Comparison of ENCODE assay signal across 8 cellular contexts in the genomic region with DNA sequence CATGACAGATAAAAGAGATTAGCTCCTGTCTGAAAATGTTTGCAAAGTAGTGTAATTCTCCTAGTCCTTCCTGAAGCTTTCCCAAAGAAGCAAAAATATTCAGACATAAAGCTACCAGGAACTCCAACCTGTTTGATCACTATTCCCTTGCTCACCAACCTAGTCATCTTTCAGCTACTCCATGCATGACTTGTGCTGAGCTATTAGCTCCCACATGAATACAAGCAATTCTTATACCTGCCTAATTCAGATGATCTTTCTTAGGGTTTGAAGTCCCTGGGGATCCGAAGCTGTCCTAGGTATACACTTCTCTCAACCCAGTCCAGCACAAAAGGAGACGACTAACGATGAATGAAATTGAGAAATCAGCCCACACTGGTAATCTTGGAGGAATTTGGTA. TPM values are rescaled to one million over a fixed set of nuclear protein-coding genes. Genes with fewer than 3 reads are reported as not detected.
A peak's percentile ranks its signal among the peaks of the same experiment; 100 is the strongest.
DNase-seq lines count a peak whose midpoint lies in the region; ATAC-seq, FAIRE-seq and TF ChIP-seq lines count a peak whose summit lies in the region.

No MANE protein-coding gene starts in this region.

- no peak overlapping the region for H3K23ac ChIP-seq in H1 (ENCODE audit: insufficient read length)

- H3K4me2 ChIP-seq in OCI-LY7 (ENCODE audit: low read length) (peak overlapping the region; percentile 79), H1 (ENCODE audit: insufficient read depth in 1 of 2, low read depth in 2 of 2, low read length in 2 of 2) (peak overlapping the region; percentile 70 to 71)

- H3K56ac ChIP-seq in H1 (replicated peaks; ENCODE audit: insufficient read length, low read depth, low read length), result no peak overlapping the region

- CTCF ChIA-PET in OCI-LY7 (lab: Charles Lee; ENCODE audit: unreplicated experiment), result no interaction called here
- CTCF ChIA-PET in H1 (lab: Charles Lee; ENCODE audit: partially characterized antibody), result interaction anchor here (0.6 to 2.1 kb wide), 5 partner anchors 17 to 122 kb away, joined by 3 to 10 read pairs (median 5); no protein-coding TSS in a partner anchor

- H3K27me3 ChIP-seq in H1 (replicated peaks in 1 of 4; ENCODE audit: control insufficient read depth in 3 of 4, extremely low read depth in 1 of 4, insufficient read depth in 3 of 4, low read length in 3 of 4), result no peaks in the 10 kb centered on the region

- no peaks in the 10 kb centered on the region for H3K9me3 Mint-ChIP-seq in natural killer cell treated with Interleukin-12 subunit alpha and Interleukin-12 subunit beta and Interleukin-15 and Interleukin-18, amount 100 ng/mL, for 72 hours

- no peak for DNase-seq in GM12864 (ENCODE audit: low read depth)
- DNase-seq in OCI-LY7 (ENCODE audit: low spot score), result no peak
- DNase-seq in H1 (ENCODE audit: low read depth in 1 of 2, low spot score in 2 of 2), result no peak
- DNase-seq in natural killer cell treated with Interleukin-12 subunit alpha and Interleukin-12 subunit beta and Interleukin-15 and Interleukin-18, amount 100 ng/mL, for 72 hours (ENCODE audit: low spot score), result no peak
- DNase-seq in superior temporal gyrus (ENCODE audit: extremely low spot score), result no peak
- DNase-seq in cortex of kidney (lab: John Stamatoyannopoulos, UW), result no peak
- DNase-seq in NCI-H2081 treated with DMSO at 0.1 percent for 48 hours (lab: John Stamatoyannopoulos, UW), result no peak

- 58% methylated on average over 3 of the region's 3 CpGs; no CpG with 5 or more reads in 1 of the 2 experiments for WGBS in H1 (ENCODE audit: extremely low coverage in 1 of 2, insufficient coverage in 1 of 2, insufficient read length in 1 of 2, insufficient replicate concordance in 2 of 2, low coverage in 1 of 2, low lambda C conversion rate in 2 of 2, missing lambda C conversion rate in 1 of 2), 2 experiments

- no peak for TF ChIP-seq EP300 in H1 (IDR thresholded peaks at IDR 0.05; ENCODE audit: borderline replicate concordance in 1 of 2, low read depth in 2 of 2, low read length in 2 of 2)

- H4K91ac ChIP-seq in H1 (replicated peaks; ENCODE audit: insufficient read length, low read length), result no peak overlapping the region

- H3K36me3 Mint-ChIP-seq in natural killer cell treated with Interleukin-12 subunit alpha and Interleukin-12 subunit beta and Interleukin-15 and Interleukin-18, amount 100 ng/mL, for 72 hours, result no peaks in the 10 kb centered on the region

- ATAC-seq in natural killer cell treated with Interleukin-12 subunit alpha and Interleukin-12 subunit beta and Interleukin-15 and Interleukin-18, amount 100 ng/mL, for 72 hours, result no peak
- ATAC-seq in HG03469 (IDR thresholded peaks at IDR 0.05; ENCODE audit: unreplicated experiment), result no peak

- no peaks in the 10 kb centered on the region for H3K36me3 ChIP-seq in OCI-LY7 (ENCODE audit: insufficient read depth, low read length)
- H3K36me3 ChIP-seq in H1 (ENCODE audit: control insufficient read depth in 2 of 4, insufficient read depth in 4 of 4, low read length in 3 of 4), result peaks cover 0 to 3% (median 0%) of the 10 kb centered on the region in 4 experiments; a peak in 1 of 8 replicates

- POLR2A ChIA-PET in OCI-LY7 (lab: Charles Lee) (interaction anchor here (0.8 to 2.2 kb wide), 9 partner anchors 7 to 338 kb away, joined by 3 to 9 read pairs (median 3); partner anchors contain the start of gene ZNF410), H1 (lab: Charles Lee; ENCODE audit: partially characterized antibody) (interaction anchor here (0.8 to 4.0 kb wide), 4 partner anchors 12 to 137 kb away, joined by 3 to 33 read pairs (median 10); partner anchors contain the start of gene PNMA1)

- H2AFZ ChIP-seq in OCI-LY7 (ENCODE audit: low read length) (peak overlapping the region; percentile 98), H1 (ENCODE audit: low read length) (peak overlapping the region; percentile 24; the same call in 1 of the 2 replicates)

- H2BK15ac ChIP-seq in H1 (ENCODE audit: low read length), result no peak overlapping the region

- H3K4me1 ChIP-seq in OCI-LY7 (ENCODE audit: insufficient read depth, low read length, poor library complexity, severe bottlenecking) (peaks cover 17% of the 10 kb centered on the region), H1 (replicated peaks in 1 of 4; ENCODE audit: control insufficient read depth in 3 of 4, insufficient read depth in 4 of 4, low read length in 3 of 4) (peaks cover 0 to 6% (median 4%) of the 10 kb centered on the region in 4 experiments; a peak in 3 of 7 replicates)

- intact Hi-C loops in OCI-LY7 (cut with micrococcal nuclease; ENCODE audit: unreplicated experiment), result no loop called here

- TF ChIP-seq CTCF in GM12864 (IDR thresholded peaks at IDR 0.05; ENCODE audit: low read depth, low read length, missing control alignments) (no peak), OCI-LY7 (conservative IDR thresholded peaks at IDR 0.05; ENCODE audit: low read length) (no peak), H1 (IDR thresholded peaks at IDR 0.05; ENCODE audit: control extremely low read depth in 1 of 3, insufficient read depth in 1 of 3, low read depth in 1 of 3, low read length in 3 of 3) (no peak)

- peaks cover 2% of the 10 kb centered on the region; the same call in 1 of the 2 replicates for H3K23me2 ChIP-seq in H1 (ENCODE audit: low read depth, low read length)

- H3K79me2 ChIP-seq in OCI-LY7 (ENCODE audit: insufficient read depth, low read depth, low read length), result no peaks in the 10 kb centered on the region
- peaks cover 0 to 13% of the 10 kb centered on the region in 2 experiments; a peak in 2 of 4 replicates for H3K79me2 ChIP-seq in H1 (ENCODE audit: control insufficient read depth in 1 of 2, insufficient read depth in 2 of 2, low read length in 2 of 2)

- H3K14ac ChIP-seq in H1 (ENCODE audit: insufficient read length), result no peak overlapping the region

- no peak for FAIRE-seq in H1 (lab: Jason Lieb, UNC)

- H3K27ac Mint-ChIP-seq in natural killer cell treated with Interleukin-12 subunit alpha and Interleukin-12 subunit beta and Interleukin-15 and Interleukin-18, amount 100 ng/mL, for 72 hours, result peak overlapping the region; percentile 89 to 98

- peak overlapping the region; percentile 92 for H3K4me3 Mint-ChIP-seq in natural killer cell treated with Interleukin-12 subunit alpha and Interleukin-12 subunit beta and Interleukin-15 and Interleukin-18, amount 100 ng/mL, for 72 hours

- H3K18ac ChIP-seq in H1 (ENCODE audit: extremely low read depth, low read length), result no peak overlapping the region

- no peak overlapping the region for H4K5ac ChIP-seq in H1 (ENCODE audit: insufficient read length, low read depth, low read length)

- no peaks in the 10 kb centered on the region for H3K79me1 ChIP-seq in H1 (ENCODE audit: low read depth, low read length)

- TF ChIP-seq POLR2A in H1 (IDR thresholded peaks at IDR 0.05; ENCODE audit: control extremely low read depth in 1 of 2, low read depth in 2 of 2, low read length in 2 of 2), result no peak

- no peaks in the 10 kb centered on the region for H3K27me3 Mint-ChIP-seq in natural killer cell treated with Interleukin-12 subunit alpha and Interleukin-12 subunit beta and Interleukin-15 and Interleukin-18, amount 100 ng/mL, for 72 hours

- no peak overlapping the region for H2AK5ac ChIP-seq in H1 (ENCODE audit: low read depth, low read length)

- H4K8ac ChIP-seq in H1 (ENCODE audit: extremely low read depth, insufficient read depth, low read length), result no peak overlapping the region

- H3K4ac ChIP-seq in H1 (replicated peaks; ENCODE audit: insufficient read length, low read depth, low read length), result no peak overlapping the region

- H2BK5ac ChIP-seq in H1 (ENCODE audit: low read depth, low read length), result no peak overlapping the region

- no TSS peak for BruUV-seq in OCI-LY7 (replicated peaks; lab: Mats Ljungman, UMichigan)

- H3K4me3 ChIP-seq in GM12864 (ENCODE audit: low read depth, low read length) (peak overlapping the region; percentile 85), OCI-LY7 (ENCODE audit: low read depth, low read length, poor library complexity, severe bottlenecking) (peak overlapping the region; percentile 73), H1 (ENCODE audit: extremely low read depth in 1 of 4, insufficient read depth in 2 of 4, low read depth in 3 of 4, low read length in 4 of 4) (peak overlapping the region; percentile 77 to 94 (median 90); a peak in 7 of 8 replicates)

- no peak overlapping the region for H3K9ac ChIP-seq in H1 (replicated peaks in 1 of 4; ENCODE audit: extremely low read depth in 1 of 4, low read depth in 3 of 4, low read length in 3 of 4)

- H3K27ac ChIP-seq in OCI-LY7 (ENCODE audit: low read depth, low read length, poor library complexity, severe bottlenecking) (no peak overlapping the region), H1 (ENCODE audit: low read depth, low read length) (0 out of 2 replicates have a peak overlapping the region, but pooled peaks have one; percentile 16)

- no peak for TF ChIP-seq RAD21 in H1 (IDR thresholded peaks at IDR 0.05 in 1 of 2, conservative IDR thresholded peaks at IDR 0.05 in 1 of 2; ENCODE audit: low read depth in 2 of 2, low read length in 2 of 2)

- H2BK20ac ChIP-seq in H1 (ENCODE audit: low read length), result no peak overlapping the region

- no peak overlapping the region for H2BK12ac ChIP-seq in H1 (ENCODE audit: low read depth, low read length)

- H3K9me3 ChIP-seq in OCI-LY7 (ENCODE audit: low read length) (no peaks in the 10 kb centered on the region), H1 (ENCODE audit: insufficient read depth in 2 of 2, low read depth in 1 of 2, low read length in 1 of 2) (0 out of 4 replicates have a peak, but pooled peaks cover 0 to 3% of the 10 kb centered on the region in 2 experiments)

- H2BK120ac ChIP-seq in H1 (replicated peaks; ENCODE audit: low read depth, low read length), result no peak overlapping the region

- H3K4me1 Mint-ChIP-seq in natural killer cell treated with Interleukin-12 subunit alpha and Interleukin-12 subunit beta and Interleukin-15 and Interleukin-18, amount 100 ng/mL, for 72 hours (ENCODE audit: low read depth in 2 of 2), result peaks cover 18 to 21% of the 10 kb centered on the region in 2 donors

- no peaks in the 10 kb centered on the region for H4K20me1 ChIP-seq in OCI-LY7 (ENCODE audit: insufficient read depth, low read length)
- H4K20me1 ChIP-seq in H1 (replicated peaks in 1 of 2; ENCODE audit: control insufficient read depth in 1 of 2, insufficient read depth in 2 of 2, low read length in 2 of 2), result no peaks in the 10 kb centered on the region

- H3K9me2 ChIP-seq in OCI-LY7 (ENCODE audit: insufficient read depth, low read length), result no peaks in the 10 kb centered on the region

RNA-seq across cellular contexts. Expression of gene PTGR2, which starts 0.7 kb away (rescaled TPM):
- 6.4 and 6.6 TPM in 2 replicates for total RNA-seq in OCI-LY7 (2014; rRNA removed; shearing (Covaris generic))
- 14.3 and 17.8 TPM in 2 replicates for total RNA-seq in OCI-LY7 (2022)
- 14.0 and 17.5 TPM in 2 replicates for total RNA-seq in H1 (2021; fragmentation: NEBNext Ultra II Directional; extraction: Animal tissue kit (Norgen Biotek cat#: 25700))
- 3.1 and 6.0 TPM in 2 replicates for polyA plus RNA-seq in H1 (2011; rRNA removed)
- polyA plus RNA-seq in H1 (2011; cell fraction: cytosol; rRNA removed), result 10.7 TPM
- 3.3 TPM for polyA plus RNA-seq in H1 (2011; cell fraction: nucleus; rRNA removed)
- 8.1 to 11.0 TPM (median 10.0 TPM) in 4 replicates for polyA plus RNA-seq in H1 (2012, experiment 1 of 2)
- polyA plus RNA-seq in H1 (2012, experiment 2 of 2), result 1.6 TPM
- 15.2 TPM for polyA plus RNA-seq in H1 (2013, experiment 1 of 2)
- 16.8 TPM for polyA plus RNA-seq in H1 (2013, experiment 2 of 2)
- polyA minus RNA-seq in H1 (2011; rRNA and poly(A)+ RNA removed), result 5.6 and 7.0 TPM in 2 replicates
- 4.8 TPM for polyA minus RNA-seq in H1 (2011; cell fraction: cytosol; rRNA and poly(A)+ RNA removed)
- polyA minus RNA-seq in H1 (2011; cell fraction: nucleus; rRNA and poly(A)+ RNA removed), result 8.0 TPM
- 1 to 10 TPM; 2.8 to 4.6 TPM for total RNA-seq in natural killer cell treated with Interleukin-12 subunit alpha and Interleukin-12 subunit beta and Interleukin-15 and Interleukin-18, amount 100 ng/mL, for 72 hours

RNA-seq across cellular contexts. Expression of gene ZNF410, which starts 35.7 kb away (rescaled TPM):
- 41.6 and 49.6 TPM in 2 replicates for total RNA-seq in OCI-LY7 (2014; rRNA removed; shearing (Covaris generic))
- 45.2 and 45.5 TPM in 2 replicates for total RNA-seq in OCI-LY7 (2022)
- total RNA-seq in H1 (2021; fragmentation: NEBNext Ultra II Directional; extraction: Animal tissue kit (Norgen Biotek cat#: 25700)), result 18.9 and 19.1 TPM in 2 replicates
- 6.3 and 11.2 TPM in 2 replicates for polyA plus RNA-seq in H1 (2011; rRNA removed)
- polyA plus RNA-seq in H1 (2011; cell fraction: cytosol; rRNA removed), result 12.3 TPM
- 15.2 TPM for polyA plus RNA-seq in H1 (2011; cell fraction: nucleus; rRNA removed)
- polyA plus RNA-seq in H1 (2012, experiment 1 of 2), result 14.9 to 16.8 TPM (median 15.9 TPM) in 4 replicates
- polyA plus RNA-seq in H1 (2012, experiment 2 of 2), result 3.3 TPM
- 7.4 TPM for polyA plus RNA-seq in H1 (2013, experiment 1 of 2)
- 8.0 TPM for polyA plus RNA-seq in H1 (2013, experiment 2 of 2)
- 24.5 and 25.8 TPM in 2 replicates for polyA minus RNA-seq in H1 (2011; rRNA and poly(A)+ RNA removed)
- 8.9 TPM for polyA minus RNA-seq in H1 (2011; cell fraction: cytosol; rRNA and poly(A)+ RNA removed)
- 26.8 TPM for polyA minus RNA-seq in H1 (2011; cell fraction: nucleus; rRNA and poly(A)+ RNA removed)
- 10 to 100 TPM; 71.6 to 74.1 TPM for total RNA-seq in natural killer cell treated with Interleukin-12 subunit alpha and Interleukin-12 subunit beta and Interleukin-15 and Interleukin-18, amount 100 ng/mL, for 72 hours
